In the genomic region with DNA sequence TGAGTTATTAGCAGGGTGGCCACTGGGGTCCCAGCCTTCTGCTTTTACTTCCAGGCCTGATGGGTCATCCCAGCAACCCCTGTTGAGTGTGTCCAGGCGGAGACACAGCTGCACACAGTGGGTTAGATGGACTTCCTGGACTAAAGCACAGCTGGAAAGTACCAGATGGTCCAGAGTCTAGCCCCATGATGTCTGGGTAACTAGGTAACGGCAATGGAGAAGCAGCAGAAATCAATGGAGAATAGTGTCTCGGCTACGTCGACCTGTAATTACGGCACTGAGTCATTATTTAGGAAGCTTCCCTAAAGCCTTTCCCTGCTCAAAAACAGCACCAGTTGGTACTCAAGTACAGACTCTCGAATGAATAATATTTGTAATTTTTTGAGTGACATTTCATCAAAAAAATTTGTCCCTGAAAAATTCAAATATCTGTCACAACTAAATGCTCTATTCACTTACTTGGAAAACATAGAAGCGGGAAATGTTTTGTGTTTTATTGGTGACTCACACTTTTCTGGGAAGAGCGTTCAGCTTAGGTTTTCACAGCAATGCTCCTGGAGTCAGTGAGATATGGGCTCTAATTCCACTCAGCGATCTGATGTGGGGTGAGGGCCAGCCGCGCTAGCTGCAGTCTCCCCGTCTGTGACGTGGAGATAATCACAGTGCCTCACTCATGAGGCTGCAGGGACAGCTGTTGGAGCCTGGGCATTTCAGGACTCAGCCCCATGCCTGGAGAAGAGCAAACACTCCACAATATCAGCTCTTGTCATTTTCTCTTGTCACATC, we compare ENCODE assay signal across 1 cellular context.
TF ChIP-seq lines count a peak whose summit lies in the region.

No MANE protein-coding gene starts in this region.

TF ChIP-seq in neural cell, 6 proteins besides CTCF, POLR2A, EP300 and RAD21:
- TF ChIP-seq, protein P1, sequence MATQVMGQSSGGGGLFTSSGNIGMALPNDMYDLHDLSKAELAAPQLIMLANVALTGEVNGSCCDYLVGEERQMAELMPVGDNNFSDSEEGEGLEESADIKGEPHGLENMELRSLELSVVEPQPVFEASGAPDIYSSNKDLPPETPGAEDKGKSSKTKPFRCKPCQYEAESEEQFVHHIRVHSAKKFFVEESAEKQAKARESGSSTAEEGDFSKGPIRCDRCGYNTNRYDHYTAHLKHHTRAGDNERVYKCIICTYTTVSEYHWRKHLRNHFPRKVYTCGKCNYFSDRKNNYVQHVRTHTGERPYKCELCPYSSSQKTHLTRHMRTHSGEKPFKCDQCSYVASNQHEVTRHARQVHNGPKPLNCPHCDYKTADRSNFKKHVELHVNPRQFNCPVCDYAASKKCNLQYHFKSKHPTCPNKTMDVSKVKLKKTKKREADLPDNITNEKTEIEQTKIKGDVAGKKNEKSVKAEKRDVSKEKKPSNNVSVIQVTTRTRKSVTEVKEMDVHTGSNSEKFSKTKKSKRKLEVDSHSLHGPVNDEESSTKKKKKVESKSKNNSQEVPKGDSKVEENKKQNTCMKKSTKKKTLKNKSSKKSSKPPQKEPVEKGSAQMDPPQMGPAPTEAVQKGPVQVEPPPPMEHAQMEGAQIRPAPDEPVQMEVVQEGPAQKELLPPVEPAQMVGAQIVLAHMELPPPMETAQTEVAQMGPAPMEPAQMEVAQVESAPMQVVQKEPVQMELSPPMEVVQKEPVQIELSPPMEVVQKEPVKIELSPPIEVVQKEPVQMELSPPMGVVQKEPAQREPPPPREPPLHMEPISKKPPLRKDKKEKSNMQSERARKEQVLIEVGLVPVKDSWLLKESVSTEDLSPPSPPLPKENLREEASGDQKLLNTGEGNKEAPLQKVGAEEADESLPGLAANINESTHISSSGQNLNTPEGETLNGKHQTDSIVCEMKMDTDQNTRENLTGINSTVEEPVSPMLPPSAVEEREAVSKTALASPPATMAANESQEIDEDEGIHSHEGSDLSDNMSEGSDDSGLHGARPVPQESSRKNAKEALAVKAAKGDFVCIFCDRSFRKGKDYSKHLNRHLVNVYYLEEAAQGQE (IDR thresholded peaks at IDR 0.05; ENCODE audit: borderline replicate concordance), result peak; percentile 46
- TF ChIP-seq TAF1 (IDR thresholded peaks at IDR 0.05; ENCODE audit: low read depth) (no peak), POLR2AphosphoS5 (IDR thresholded peaks at IDR 0.05) (peak; percentile 44), EZH2 (IDR thresholded peaks at IDR 0.05; ENCODE audit: borderline replicate concordance, insufficient read depth, low read length, poor library complexity, severe bottlenecking) (no peak), MXI1 (conservative IDR thresholded peaks at IDR 0.05; ENCODE audit: poor library complexity, severe bottlenecking) (no peak)
TF ChIP-seq in neural cell: peak in this region for 2.
